ENCODE assay signal across 20 cellular contexts in genomic region chr20:61019322-61019721, GRCh38.
"Had no signal": no experiment of that assay in that cellular context is flagged by ENCODE, and none has a peak within 500 bp of the region (broad histone marks: within the 10 kb centered on the region; RNA-seq: fewer than 3 reads in every experiment).

No MANE protein-coding gene starts in this region.

- H3K27ac ChIP-seq: gastrocnemius medialis, heart left ventricle, hepatocyte, neural progenitor cell, prostate gland, right atrium auricular region, sigmoid colon, stomach, thyroid gland had no signal

- H3K36me3 ChIP-seq: gastrocnemius medialis, heart left ventricle, neural progenitor cell, prostate gland, right atrium auricular region, sigmoid colon, stomach, thyroid gland had no signal

- H3K4me3 ChIP-seq: gastrocnemius medialis, heart left ventricle, hepatocyte, lung, neural progenitor cell, prostate gland, right atrium auricular region, sigmoid colon, stomach, thyroid gland had no signal

- H3K27me3 ChIP-seq: gastrocnemius medialis, neural progenitor cell, right atrium auricular region, sigmoid colon, thyroid gland had no signal

- H3K4me2 ChIP-seq: hepatocyte, neural progenitor cell had no signal

- DNase-seq: cortex of kidney; foreskin fibroblast; gastrocnemius medialis; heart left ventricle; kidney; naive thymus-derived CD4-positive, alpha-beta T cell; nucleus accumbens; sigmoid colon; stimulated activated CD4-positive, alpha-beta T cell treated with anti-CD3 and anti-CD28 coated beads, Interleukin-2, amount 100 ng/mL, for 24 hours; stimulated activated CD4-positive, alpha-beta T cell treated with anti-CD3 and anti-CD28 coated beads, Interleukin-4, amount 100 ng/mL, for 24 hours; stimulated activated naive CD4-positive, alpha-beta T cell treated with Interleukin-2 at 50 U/mL for 16 hours; stomach; thyroid gland had no signal

- H2AFZ ChIP-seq: hepatocyte, neural progenitor cell had no signal

- H3K9me3 ChIP-seq: gastrocnemius medialis, heart left ventricle, prostate gland, right atrium auricular region, thyroid gland had no signal

- FAIRE-seq: kidney had no signal

- H3K79me2 ChIP-seq: hepatocyte had no signal

- H3K9ac ChIP-seq: neural progenitor cell had no signal

- H3K4me1 ChIP-seq: gastrocnemius medialis, heart left ventricle, neural progenitor cell, prostate gland, right atrium auricular region, sigmoid colon, stomach, thyroid gland had no signal

- ATAC-seq: gastrocnemius medialis; heart left ventricle; left lobe of liver; naive thymus-derived CD4-positive, alpha-beta T cell; stimulated activated effector memory CD8-positive, alpha-beta T cell treated with anti-CD3 and anti-CD28 coated beads, Interleukin-12 subunit alpha, Interleukin-12 subunit beta, amount 100 ng/mL, for 72 hours had no signal
